1 cellular context compared by ENCODE assay signal in the genomic region with DNA sequence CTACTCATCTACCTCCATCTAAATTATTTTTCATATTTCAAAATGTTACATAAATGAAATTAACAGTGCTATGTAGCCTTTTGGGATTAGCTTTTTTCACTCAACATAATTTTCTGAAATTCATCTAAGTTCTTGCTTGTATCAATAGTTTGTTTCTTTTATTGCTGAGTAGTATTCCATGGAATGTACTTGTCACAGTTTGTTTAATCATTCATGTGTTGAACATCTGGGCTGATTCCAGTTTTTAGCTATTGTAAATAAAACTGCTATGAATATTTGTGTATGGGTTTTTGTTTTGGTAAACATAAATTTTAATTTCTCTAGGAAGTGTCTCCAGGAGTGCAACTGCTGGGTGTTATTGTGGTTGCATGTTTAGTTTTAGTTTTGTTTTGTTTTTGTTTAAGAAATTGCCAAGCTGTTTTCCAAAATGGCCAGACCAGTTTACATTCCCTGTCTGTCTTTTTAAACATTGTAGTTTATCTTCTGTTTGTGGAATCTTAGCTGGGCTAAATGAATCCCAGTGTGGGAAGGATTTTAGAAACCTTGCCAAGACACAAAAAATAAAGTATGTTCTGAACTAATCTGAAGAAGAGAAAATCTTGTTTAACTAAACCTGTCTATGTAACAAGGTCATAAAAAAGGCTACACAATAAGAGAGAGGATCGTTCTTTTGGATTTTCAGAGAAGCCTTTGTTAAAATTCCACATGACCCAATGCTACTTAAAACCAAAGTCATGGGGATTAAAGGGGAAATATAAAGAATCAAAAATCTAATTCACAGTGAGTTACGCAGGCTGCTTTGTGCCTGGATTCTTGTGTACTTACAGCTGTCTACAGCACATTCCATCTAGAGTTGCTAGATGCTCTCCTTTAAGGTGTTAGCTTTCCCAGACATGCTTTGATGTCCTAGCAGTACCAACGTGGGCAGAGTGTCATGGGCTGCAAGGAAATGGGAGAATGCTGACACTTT.
TF ChIP-seq lines count a peak whose summit lies in the region.

No MANE protein-coding gene starts in this region.

TF ChIP-seq in IMR-90, 13 proteins besides CTCF, POLR2A, EP300 and RAD21:
- TF ChIP-seq USF2 (IDR thresholded peaks at IDR 0.05; ENCODE audit: low read depth, low read length) (no peak), RCOR1 (IDR thresholded peaks at IDR 0.05; ENCODE audit: insufficient replicate concordance, low read length) (no peak), NFE2L2 (IDR thresholded peaks at IDR 0.05; ENCODE audit: low read depth, low read length) (no peak), CHD1 (IDR thresholded peaks at IDR 0.05; ENCODE audit: low read depth, low read length) (no peak), MXI1 (IDR thresholded peaks at IDR 0.05; ENCODE audit: borderline replicate concordance, low read depth, low read length) (no peak)
